ENCODE assay signal across 1 cellular context in genomic region chr10:5985029-5985428, GRCh38.
TF ChIP-seq lines count a peak whose summit lies in the region.

No MANE protein-coding gene starts in this region.

TF ChIP-seq in H1, 55 proteins besides CTCF, POLR2A, EP300 and RAD21 (continued from another document):
- TF ChIP-seq CHD1 (IDR thresholded peaks at IDR 0.05; ENCODE audit: low read depth, low read length) (no peak), SIRT6 (IDR thresholded peaks at IDR 0.05; ENCODE audit: low read length) (no peak), POLR2AphosphoS5 (IDR thresholded peaks at IDR 0.05; ENCODE audit: low read depth, low read length) (no peak)
